Comparison of ENCODE assay signal across 33 cellular contexts in the genomic region with DNA sequence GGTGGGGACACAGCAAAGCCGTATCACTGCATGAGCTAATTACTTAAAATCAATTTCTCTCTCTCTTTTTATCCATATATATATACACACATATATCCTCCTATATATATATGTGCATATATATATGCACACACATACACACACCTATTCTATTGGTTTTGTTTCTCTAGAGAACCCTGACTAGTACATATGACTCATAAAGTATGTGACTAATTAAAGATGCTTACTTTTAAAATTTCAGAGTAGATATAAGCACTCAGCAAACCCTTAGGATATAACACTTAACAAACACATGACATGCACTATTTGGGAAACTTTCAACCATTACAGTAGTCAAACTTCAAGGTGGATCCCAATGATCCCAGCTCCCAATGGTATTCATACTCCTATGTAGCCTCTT.
"Had no signal": no experiment of that assay in that cellular context is flagged by ENCODE, and none has a peak within 500 bp of the region (broad histone marks: within the 10 kb centered on the region; RNA-seq: fewer than 3 reads in every experiment).

No MANE protein-coding gene starts in this region.

- H3K36me3 Mint-ChIP-seq: activated CD4-positive, alpha-beta memory T cell treated with anti-CD3 and anti-CD28 coated beads for 36 hours; activated naive CD4-positive, alpha-beta T cell treated with anti-CD3 and anti-CD28 coated beads, Interleukin-2, amount 10 ng/mL, durations not matched to agents 7 days and 5 days; activated naive CD4-positive, alpha-beta T cell treated with anti-CD3 and anti-CD28 coated beads, Interleukin-2, amount 50 U/mL, for 24 hours; activated naive CD8-positive, alpha-beta T cell; activated naive CD8-positive, alpha-beta T cell treated with anti-CD3 and anti-CD28 coated beads, Interleukin-2, amount 10 ng/mL, durations not matched to agents 7 days and 5 days; brain had no signal

- H3K27ac ChIP-seq: ascending aorta, VCaP had no signal

- H3K27me3 ChIP-seq: ascending aorta had no signal

- H3K27me3 Mint-ChIP-seq: activated B cell treated with CpG ODN at 0.5 μM for 24 hours; activated CD4-positive, alpha-beta memory T cell treated with anti-CD3 and anti-CD28 coated beads for 36 hours; activated CD4-positive, alpha-beta T cell treated with anti-CD3 and anti-CD28 coated beads, Interleukin-2, amount 10 ng/mL, durations not matched to agents 24 days and 14 days; activated CD8-positive, alpha-beta T cell treated with anti-CD3 and anti-CD28 coated beads for 36 hours; activated naive CD4-positive, alpha-beta T cell treated with anti-CD3 and anti-CD28 coated beads, Interleukin-2, amount 10 ng/mL, durations not matched to agents 7 days and 5 days; activated naive CD4-positive, alpha-beta T cell treated with anti-CD3 and anti-CD28 coated beads, Interleukin-2, amount 50 U/mL, for 24 hours; activated naive CD8-positive, alpha-beta T cell; activated naive CD8-positive, alpha-beta T cell treated with anti-CD3 and anti-CD28 coated beads, Interleukin-2, amount 10 ng/mL, durations not matched to agents 7 days and 5 days; activated naive CD8-positive, alpha-beta T cell treated with anti-CD3 and anti-CD28 coated beads, Interleukin-2, amount 50 U/mL, for 24 hours; brain had no signal

- H3K4me3 ChIP-seq: ascending aorta had no signal

- ATAC-seq: activated CD8-positive, alpha-beta T cell treated with anti-CD3 and anti-CD28 coated beads for 36 hours; activated naive CD8-positive, alpha-beta T cell treated with anti-CD3 and anti-CD28 coated beads, Interleukin-2, amount 50 U/mL, for 24 hours; activated T-cell treated with anti-CD3 and anti-CD28 coated beads, Interleukin-2, amount 50 U/mL, for 4 hours; activated T-cell treated with anti-CD3 and anti-CD28 coated beads, Interleukin-2, amount 50 U/mL, for 72 hours had no signal

- H3K27ac Mint-ChIP-seq: activated B cell treated with CpG ODN at 0.5 μM for 24 hours; activated CD4-positive, alpha-beta memory T cell treated with anti-CD3 and anti-CD28 coated beads for 36 hours; activated CD4-positive, alpha-beta T cell treated with anti-CD3 and anti-CD28 coated beads, Interleukin-2, amount 10 ng/mL, durations not matched to agents 24 days and 14 days; activated CD8-positive, alpha-beta T cell treated with anti-CD3 and anti-CD28 coated beads for 36 hours; activated naive CD4-positive, alpha-beta T cell treated with anti-CD3 and anti-CD28 coated beads, Interleukin-2, amount 10 ng/mL, durations not matched to agents 7 days and 5 days; activated naive CD4-positive, alpha-beta T cell treated with anti-CD3 and anti-CD28 coated beads, Interleukin-2, amount 50 U/mL, for 24 hours; activated naive CD8-positive, alpha-beta T cell; activated naive CD8-positive, alpha-beta T cell treated with anti-CD3 and anti-CD28 coated beads, Interleukin-2, amount 10 ng/mL, durations not matched to agents 7 days and 5 days; activated naive CD8-positive, alpha-beta T cell treated with anti-CD3 and anti-CD28 coated beads, Interleukin-2, amount 50 U/mL, for 24 hours; activated T-cell treated with anti-CD3 and anti-CD28 coated beads, Interleukin-2, amount 50 U/mL, for 72 hours; activated T-helper 2 cell treated with anti-CD3 and anti-CD28 coated beads, Interferon-gamma antibody, Interleukin-2, Interleukin-4, amounts not matched to agents 10 μg/mL and 5 μg/mL and 100 μg/mL, durations not matched to agents 14 hours and 24 hours and 36 hours; brain; T-helper 1 cell treated with Interleukin-12 subunit alpha and Interleukin-12 subunit beta and Interleukin-4 antibody, amounts not matched to agents 30 μg/mL and 1 μg/mL, for 36 hours; T-helper 2 cell treated with Interferon-gamma antibody and Interleukin-4, amounts not matched to agents 5 μg/mL and 100 μg/mL, for 36 hours had no signal

- DNase-seq: activated B cell treated with CpG ODN at 0.5 μM for 24 hours; activated CD4-positive, alpha-beta memory T cell treated with anti-CD3 and anti-CD28 coated beads for 36 hours; activated CD4-positive, alpha-beta T cell treated with anti-CD3 and anti-CD28 coated beads for 4 hours; activated CD4-positive, alpha-beta T cell treated with anti-CD3 and anti-CD28 coated beads, Interleukin-2, amount 10 ng/mL, durations not matched to agents 24 days and 14 days; activated CD4-positive, alpha-beta T cell treated with anti-CD3 and anti-CD28 coated beads, Interleukin-2, amount 50 U/mL, for 1 hour; activated CD4-positive, alpha-beta T cell treated with anti-CD3 and anti-CD28 coated beads, Interleukin-2, amount 50 U/mL, for 4 hours; activated CD4-positive, CD25-positive, alpha-beta regulatory T cell treated with anti-CD3 and anti-CD28 coated beads, Interleukin-2, amount 50 U/mL, for 72 hours; activated CD8-positive, alpha-beta memory T cell treated with anti-CD3 and anti-CD28 coated beads, Interleukin-2, amount 50 U/mL, for 4 hours; activated CD8-positive, alpha-beta T cell treated with anti-CD3 and anti-CD28 coated beads for 36 hours; activated effector memory CD4-positive, alpha-beta T cell treated with Interleukin-2 at 50 U/mL for 16 hours; activated gamma-delta T cell; activated naive CD4-positive, alpha-beta T cell treated with anti-CD3 and anti-CD28 coated beads, Interleukin-2, amount 10 ng/mL, durations not matched to agents 7 days and 5 days; activated naive CD4-positive, alpha-beta T cell treated with Interleukin-2 at 50 U/mL for 16 hours; activated naive CD8-positive, alpha-beta T cell treated with anti-CD3 and anti-CD28 coated beads, Interleukin-2, amount 10 ng/mL, durations not matched to agents 7 days and 5 days; activated naive CD8-positive, alpha-beta T cell treated with anti-CD3 and anti-CD28 coated beads, Interleukin-2, amount 50 U/mL, for 24 hours; activated T-cell treated with anti-CD3 and anti-CD28 coated beads for 4 hours; activated T-cell treated with anti-CD3 and anti-CD28 coated beads, Interleukin-2, amount 50 U/mL, for 1 hour; activated T-cell treated with anti-CD3 and anti-CD28 coated beads, Interleukin-2, amount 50 U/mL, for 4 hours; activated T-cell treated with anti-CD3 and anti-CD28 coated beads, Interleukin-2, amount 50 U/mL, for 72 hours; amygdala; anterior cingulate cortex; central memory CD4-positive, alpha-beta T cell; T-helper 1 cell; T-helper 2 cell; T-helper 9 cell had no signal

- H3K4me3 Mint-ChIP-seq: activated B cell treated with CpG ODN at 0.5 μM for 24 hours; activated CD4-positive, alpha-beta memory T cell treated with anti-CD3 and anti-CD28 coated beads for 36 hours; activated CD4-positive, alpha-beta T cell treated with anti-CD3 and anti-CD28 coated beads, Interleukin-2, amount 10 ng/mL, durations not matched to agents 24 days and 14 days; activated CD8-positive, alpha-beta T cell treated with anti-CD3 and anti-CD28 coated beads for 36 hours; activated naive CD4-positive, alpha-beta T cell treated with anti-CD3 and anti-CD28 coated beads, Interleukin-2, amount 10 ng/mL, durations not matched to agents 7 days and 5 days; activated naive CD4-positive, alpha-beta T cell treated with anti-CD3 and anti-CD28 coated beads, Interleukin-2, amount 50 U/mL, for 24 hours; activated naive CD8-positive, alpha-beta T cell; activated naive CD8-positive, alpha-beta T cell treated with anti-CD3 and anti-CD28 coated beads, Interleukin-2, amount 10 ng/mL, durations not matched to agents 7 days and 5 days; activated naive CD8-positive, alpha-beta T cell treated with anti-CD3 and anti-CD28 coated beads, Interleukin-2, amount 50 U/mL, for 24 hours; activated T-cell treated with anti-CD3 and anti-CD28 coated beads, Interleukin-2, amount 50 U/mL, for 4 hours; activated T-cell treated with anti-CD3 and anti-CD28 coated beads, Interleukin-2, amount 50 U/mL, for 72 hours; brain; T-helper 1 cell treated with Interleukin-12 subunit alpha and Interleukin-12 subunit beta and Interleukin-4 antibody, amounts not matched to agents 30 μg/mL and 1 μg/mL, for 36 hours; T-helper 2 cell treated with Interferon-gamma antibody and Interleukin-4, amounts not matched to agents 5 μg/mL and 100 μg/mL, for 36 hours had no signal

- H3K4me1 Mint-ChIP-seq: activated B cell treated with CpG ODN at 0.5 μM for 24 hours; activated CD4-positive, alpha-beta T cell treated with anti-CD3 and anti-CD28 coated beads, Interleukin-2, amount 10 ng/mL, durations not matched to agents 24 days and 14 days; activated naive CD4-positive, alpha-beta T cell treated with anti-CD3 and anti-CD28 coated beads, Interleukin-2, amount 10 ng/mL, durations not matched to agents 7 days and 5 days; activated naive CD4-positive, alpha-beta T cell treated with anti-CD3 and anti-CD28 coated beads, Interleukin-2, amount 50 U/mL, for 24 hours; activated naive CD8-positive, alpha-beta T cell treated with anti-CD3 and anti-CD28 coated beads, Interleukin-2, amount 10 ng/mL, durations not matched to agents 7 days and 5 days; activated naive CD8-positive, alpha-beta T cell treated with anti-CD3 and anti-CD28 coated beads, Interleukin-2, amount 50 U/mL, for 24 hours; brain had no signal

- H3K4me1 ChIP-seq: ascending aorta had no signal
